Comparison of ENCODE assay signal across 1 cellular context in the genomic region with DNA sequence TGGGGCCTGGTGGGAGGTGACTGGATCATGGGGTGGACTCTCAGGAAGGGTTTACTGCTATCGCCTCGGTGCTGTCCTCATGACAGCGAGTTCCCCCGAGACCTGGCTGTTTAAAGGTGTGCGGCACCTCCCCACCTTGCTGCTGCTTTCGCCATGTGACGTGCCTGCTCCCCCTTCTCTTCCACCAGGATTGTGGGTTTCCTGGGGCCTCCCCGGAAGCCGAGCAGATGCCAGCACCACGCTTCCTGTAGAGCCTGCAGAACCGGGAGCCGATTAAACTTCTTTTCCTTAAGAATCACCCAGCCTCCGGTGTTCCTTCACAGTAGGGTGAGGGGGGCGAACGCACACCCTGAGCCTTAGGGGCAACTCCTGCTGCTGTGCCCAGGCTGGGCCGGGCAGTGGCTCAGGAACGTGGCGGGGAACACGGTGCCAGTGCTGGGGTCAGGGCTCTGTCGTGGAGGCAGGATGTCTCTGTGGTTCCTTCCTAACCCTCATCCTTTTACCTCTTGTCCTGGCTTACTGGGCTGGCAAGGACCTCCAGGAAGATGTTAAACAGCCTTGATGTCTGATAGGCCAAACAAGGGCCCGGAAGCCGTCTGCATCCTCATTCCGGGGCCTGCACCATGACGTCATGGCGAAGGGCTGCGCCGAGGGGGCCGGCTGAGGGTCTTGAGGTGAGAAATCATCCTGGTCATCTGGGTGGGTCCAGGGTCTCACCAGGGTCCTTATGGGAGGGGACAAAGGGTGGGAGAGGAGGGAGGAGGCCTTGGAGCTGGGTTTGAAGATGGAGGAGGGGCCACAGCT.
TF ChIP-seq lines count a peak whose summit lies in the region.

No MANE protein-coding gene starts in this region.

TF ChIP-seq in HepG2, 621 proteins besides CTCF, POLR2A, EP300 and RAD21:
- TF ChIP-seq HNF1A (IDR thresholded peaks at IDR 0.05; ENCODE audit: low read depth) (no peak), HNF1A (CRISPR knock-in tag; IDR thresholded peaks at IDR 0.05; ENCODE audit: borderline replicate concordance) (no peak), ZFAT (CRISPR knock-in tag; conservative IDR thresholded peaks at IDR 0.05) (no peak), AGO1 (IDR thresholded peaks at IDR 0.05; ENCODE audit: low read depth, low read length, poor library complexity, severe bottlenecking) (no peak), NFYC (CRISPR knock-in tag; IDR thresholded peaks at IDR 0.05) (no peak), ZNF660 (CRISPR knock-in tag; IDR thresholded peaks at IDR 0.05; ENCODE audit: borderline replicate concordance, low read depth) (no peak), PLRG1 (conservative IDR thresholded peaks at IDR 0.05) (no peak), ZNF460 (CRISPR knock-in tag; IDR thresholded peaks at IDR 0.05; ENCODE audit: borderline replicate concordance) (no peak), ZFP41 (CRISPR knock-in tag; IDR thresholded peaks at IDR 0.05; ENCODE audit: borderline replicate concordance) (no peak), ZSCAN22 (CRISPR knock-in tag; IDR thresholded peaks at IDR 0.05) (no peak), ATF7 (IDR thresholded peaks at IDR 0.05) (peak; percentile 96), ATF7 (CRISPR knock-in tag; IDR thresholded peaks at IDR 0.05) (no peak), POGZ (CRISPR knock-in tag; IDR thresholded peaks at IDR 0.05) (no peak), RARG (CRISPR knock-in tag; IDR thresholded peaks at IDR 0.05; ENCODE audit: low read depth) (no peak), CREB1 (IDR thresholded peaks at IDR 0.05) (peak; percentile 89), CREB1 (CRISPR knock-in tag; IDR thresholded peaks at IDR 0.05) (no peak), PBX3 (CRISPR knock-in tag; IDR thresholded peaks at IDR 0.05; ENCODE audit: borderline replicate concordance) (no peak), DDIT3 (CRISPR knock-in tag; IDR thresholded peaks at IDR 0.05) (no peak), SRSF1 (optimal IDR thresholded peaks at IDR 0.05; ENCODE audit: low read depth, low read length) (no peak), PRPF4 (IDR thresholded peaks at IDR 0.05; ENCODE audit: low read depth, low read length, poor library complexity, severe bottlenecking) (no peak), HDAC1 (CRISPR knock-in tag; IDR thresholded peaks at IDR 0.05) (no peak), HNRNPLL (IDR thresholded peaks at IDR 0.05; ENCODE audit: low read depth, low read length, poor library complexity, severe bottlenecking) (peak; percentile 15), IRF9 (CRISPR knock-in tag; IDR thresholded peaks at IDR 0.05; ENCODE audit: borderline replicate concordance) (no peak), SALL2 (CRISPR knock-in tag; IDR thresholded peaks at IDR 0.05) (no peak), HIVEP1 (CRISPR knock-in tag; IDR thresholded peaks at IDR 0.05) (0 out of 2 replicates have a peak, but pooled peaks have one; percentile 17), FOSL1 (CRISPR knock-in tag; IDR thresholded peaks at IDR 0.05; ENCODE audit: borderline replicate concordance) (no peak), ZNF772 (CRISPR knock-in tag; IDR thresholded peaks at IDR 0.05) (no peak), ZNF780A (CRISPR knock-in tag; IDR thresholded peaks at IDR 0.05) (no peak), TCF12 (IDR thresholded peaks at IDR 0.05) (no peak), TCF12 (CRISPR knock-in tag; IDR thresholded peaks at IDR 0.05) (no peak), ZNF205 (CRISPR knock-in tag; IDR thresholded peaks at IDR 0.05) (no peak)
- TF ChIP-seq, protein P1, sequence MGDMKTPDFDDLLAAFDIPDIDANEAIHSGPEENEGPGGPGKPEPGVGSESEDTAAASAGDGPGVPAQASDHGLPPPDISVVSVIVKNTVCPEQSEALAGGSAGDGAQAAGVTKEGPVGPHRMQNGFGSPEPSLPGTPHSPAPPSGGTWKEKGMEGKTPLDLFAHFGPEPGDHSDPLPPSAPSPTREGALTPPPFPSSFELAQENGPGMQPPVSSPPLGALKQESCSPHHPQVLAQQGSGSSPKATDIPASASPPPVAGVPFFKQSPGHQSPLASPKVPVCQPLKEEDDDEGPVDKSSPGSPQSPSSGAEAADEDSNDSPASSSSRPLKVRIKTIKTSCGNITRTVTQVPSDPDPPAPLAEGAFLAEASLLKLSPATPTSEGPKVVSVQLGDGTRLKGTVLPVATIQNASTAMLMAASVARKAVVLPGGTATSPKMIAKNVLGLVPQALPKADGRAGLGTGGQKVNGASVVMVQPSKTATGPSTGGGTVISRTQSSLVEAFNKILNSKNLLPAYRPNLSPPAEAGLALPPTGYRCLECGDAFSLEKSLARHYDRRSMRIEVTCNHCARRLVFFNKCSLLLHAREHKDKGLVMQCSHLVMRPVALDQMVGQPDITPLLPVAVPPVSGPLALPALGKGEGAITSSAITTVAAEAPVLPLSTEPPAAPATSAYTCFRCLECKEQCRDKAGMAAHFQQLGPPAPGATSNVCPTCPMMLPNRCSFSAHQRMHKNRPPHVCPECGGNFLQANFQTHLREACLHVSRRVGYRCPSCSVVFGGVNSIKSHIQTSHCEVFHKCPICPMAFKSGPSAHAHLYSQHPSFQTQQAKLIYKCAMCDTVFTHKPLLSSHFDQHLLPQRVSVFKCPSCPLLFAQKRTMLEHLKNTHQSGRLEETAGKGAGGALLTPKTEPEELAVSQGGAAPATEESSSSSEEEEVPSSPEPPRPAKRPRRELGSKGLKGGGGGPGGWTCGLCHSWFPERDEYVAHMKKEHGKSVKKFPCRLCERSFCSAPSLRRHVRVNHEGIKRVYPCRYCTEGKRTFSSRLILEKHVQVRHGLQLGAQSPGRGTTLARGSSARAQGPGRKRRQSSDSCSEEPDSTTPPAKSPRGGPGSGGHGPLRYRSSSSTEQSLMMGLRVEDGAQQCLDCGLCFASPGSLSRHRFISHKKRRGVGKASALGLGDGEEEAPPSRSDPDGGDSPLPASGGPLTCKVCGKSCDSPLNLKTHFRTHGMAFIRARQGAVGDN (CRISPR knock-in tag; IDR thresholded peaks at IDR 0.05) = peak; percentile 14; the same call in 1 of the 2 replicates
- TF ChIP-seq, protein P2, sequence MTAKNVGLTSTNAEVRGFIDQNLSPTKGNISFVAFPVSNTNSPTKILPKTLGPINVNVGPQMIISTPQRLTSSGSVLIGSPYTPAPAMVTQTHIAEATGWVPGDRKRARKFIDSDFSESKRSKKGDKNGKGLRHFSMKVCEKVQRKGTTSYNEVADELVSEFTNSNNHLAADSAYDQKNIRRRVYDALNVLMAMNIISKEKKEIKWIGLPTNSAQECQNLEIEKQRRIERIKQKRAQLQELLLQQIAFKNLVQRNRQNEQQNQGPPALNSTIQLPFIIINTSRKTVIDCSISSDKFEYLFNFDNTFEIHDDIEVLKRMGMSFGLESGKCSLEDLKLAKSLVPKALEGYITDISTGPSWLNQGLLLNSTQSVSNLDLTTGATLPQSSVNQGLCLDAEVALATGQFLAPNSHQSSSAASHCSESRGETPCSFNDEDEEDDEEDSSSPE (CRISPR knock-in tag; IDR thresholded peaks at IDR 0.05) = no peak
- TF ChIP-seq, protein P3, sequence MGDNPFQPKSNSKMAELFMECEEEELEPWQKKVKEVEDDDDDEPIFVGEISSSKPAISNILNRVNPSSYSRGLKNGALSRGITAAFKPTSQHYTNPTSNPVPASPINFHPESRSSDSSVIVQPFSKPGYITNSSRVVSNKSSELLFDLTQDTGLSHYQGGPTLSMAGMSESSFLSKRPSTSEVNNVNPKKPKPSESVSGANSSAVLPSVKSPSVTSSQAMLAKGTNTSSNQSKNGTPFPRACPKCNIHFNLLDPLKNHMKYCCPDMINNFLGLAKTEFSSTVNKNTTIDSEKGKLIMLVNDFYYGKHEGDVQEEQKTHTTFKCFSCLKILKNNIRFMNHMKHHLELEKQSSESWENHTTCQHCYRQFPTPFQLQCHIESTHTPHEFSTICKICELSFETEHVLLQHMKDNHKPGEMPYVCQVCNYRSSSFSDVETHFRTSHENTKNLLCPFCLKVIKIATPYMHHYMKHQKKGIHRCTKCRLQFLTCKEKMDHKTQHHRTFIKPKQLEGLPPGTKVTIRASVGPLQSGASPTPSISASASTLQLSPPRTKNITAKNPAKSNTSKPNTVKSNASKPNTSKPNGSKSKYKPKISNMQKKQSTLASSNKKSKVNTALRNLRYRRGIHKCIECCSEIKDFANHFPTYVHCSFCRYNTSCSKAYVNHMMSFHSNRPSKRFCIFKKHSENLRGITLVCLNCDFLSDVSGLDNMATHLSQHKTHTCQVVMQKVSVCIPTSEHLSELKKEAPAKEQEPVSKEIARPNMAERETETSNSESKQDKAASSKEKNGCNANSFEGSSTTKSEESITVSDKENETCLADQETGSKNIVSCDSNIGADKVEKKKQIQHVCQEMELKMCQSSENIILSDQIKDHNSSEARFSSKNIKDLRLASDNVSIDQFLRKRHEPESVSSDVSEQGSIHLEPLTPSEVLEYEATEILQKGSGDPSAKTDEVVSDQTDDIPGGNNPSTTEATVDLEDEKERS (CRISPR knock-in tag; IDR thresholded peaks at IDR 0.05) = no peak
TF ChIP-seq in HepG2: peak in this region for 5.
